In the genomic region with DNA sequence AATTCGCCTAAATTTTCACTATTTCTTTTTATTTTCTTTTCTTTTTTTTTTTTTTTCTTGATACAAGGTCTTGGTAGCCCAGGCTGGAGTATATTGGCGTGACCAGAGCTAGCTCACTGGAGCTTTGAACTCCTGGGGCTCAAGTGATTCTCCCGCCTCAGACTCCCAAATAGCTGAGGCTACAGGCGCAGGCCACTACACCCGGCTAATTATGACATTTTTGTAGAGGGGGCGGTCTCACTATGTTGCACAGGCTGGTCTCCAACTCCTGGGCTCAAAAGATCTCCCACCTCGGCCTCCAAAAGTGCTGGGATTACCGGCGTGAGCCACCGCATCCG, we compare ENCODE assay signal across 8 cellular contexts. TPM values are rescaled to one million over a fixed set of nuclear protein-coding genes. Genes with fewer than 3 reads are reported as not detected.
DNase-seq lines count a peak whose midpoint lies in the region; ATAC-seq, FAIRE-seq and TF ChIP-seq lines count a peak whose summit lies in the region.

No MANE protein-coding gene starts in this region.

- dilution Hi-C loops in keratinocyte (cut with MboI; ENCODE audit: extremely low pct_ligation_motif_present, low sequenced_read_pairs): no loop called here

- no peaks in the 10 kb centered on the region for H3K36me3 ChIP-seq in keratinocyte (ENCODE audit: control insufficient read depth in 2 of 2, extremely low read depth in 1 of 2, insufficient read depth in 2 of 2, low read length in 2 of 2)
- no peaks in the 10 kb centered on the region for H3K36me3 ChIP-seq in suprapubic skin

- peak overlapping the region; percentile 92 for H3K27ac Mint-ChIP-seq in activated CD4-positive, alpha-beta T cell treated with anti-CD3 and anti-CD28 coated beads, Interleukin-2, amount 10 ng/mL, durations not matched to agents 24 days and 14 days
- peak overlapping the region; percentile 89 to 96 for H3K27ac Mint-ChIP-seq in activated naive CD4-positive, alpha-beta T cell treated with anti-CD3 and anti-CD28 coated beads, Interleukin-2, amount 50 U/mL, for 72 hours

- H3K9me3 Mint-ChIP-seq in activated CD4-positive, alpha-beta T cell treated with anti-CD3 and anti-CD28 coated beads, Interleukin-2, amount 10 ng/mL, durations not matched to agents 24 days and 14 days: no peaks in the 10 kb centered on the region
- H3K9me3 Mint-ChIP-seq in activated naive CD4-positive, alpha-beta T cell treated with anti-CD3 and anti-CD28 coated beads, Interleukin-2, amount 50 U/mL, for 72 hours: no peaks in the 10 kb centered on the region

- no peaks in the 10 kb centered on the region for H4K20me1 ChIP-seq in keratinocyte (ENCODE audit: control insufficient read depth, extremely low read depth, insufficient read depth, low read length)

- no peak for TF ChIP-seq EP300 in suprapubic skin (IDR thresholded peaks at IDR 0.05)

- TF ChIP-seq POLR2A in suprapubic skin (IDR thresholded peaks at IDR 0.05): no peak

- DNase-seq in activated CD4-positive, alpha-beta T cell treated with anti-CD3 and anti-CD28 coated beads, Interleukin-2, amount 10 ng/mL, durations not matched to agents 24 days and 14 days: no peak
- DNase-seq in activated CD4-positive, alpha-beta T cell treated with anti-CD3 and anti-CD28 coated beads, Interleukin-2, amount 50 U/mL, for 4 hours: no peak
- DNase-seq in activated naive CD4-positive, alpha-beta T cell treated with anti-CD3 and anti-CD28 coated beads, Interleukin-2, amount 50 U/mL, for 72 hours (ENCODE audit: low spot score in 2 of 2): no peak
- DNase-seq in keratinocyte (ENCODE audit: low read depth, low spot score): no peak
- DNase-seq in suprapubic skin (ENCODE audit: low spot score in 2 of 2): no peak
- no peak for DNase-seq in epidermal melanocyte (ENCODE audit: insufficient read length, low spot score)
- no peak for DNase-seq in AML-193 (lab: John Stamatoyannopoulos, UW)
- DNase-seq in left lobe of liver (ENCODE audit: low spot score): no peak

- TF ChIP-seq CTCF in keratinocyte (optimal IDR thresholded peaks at IDR 0.05 in 1 of 3, IDR thresholded peaks at IDR 0.05 in 1 of 3, conservative IDR thresholded peaks at IDR 0.05 in 1 of 3; ENCODE audit: extremely low read depth in 1 of 3, insufficient read depth in 2 of 3, low read length in 3 of 3) (no peak), suprapubic skin (IDR thresholded peaks at IDR 0.05) (no peak)

- peak overlapping the region; percentile 93 for H3K4me2 ChIP-seq in keratinocyte (ENCODE audit: control insufficient read depth, extremely low read depth, insufficient read depth, low read depth, low read length)

- H3K9ac ChIP-seq in keratinocyte (ENCODE audit: control insufficient read depth, extremely low read depth, insufficient read depth, low read length): peak overlapping the region; percentile 73

- H2AFZ ChIP-seq in keratinocyte (ENCODE audit: control insufficient read depth, low read length): peak overlapping the region; percentile 94

- H3K27me3 Mint-ChIP-seq in activated CD4-positive, alpha-beta T cell treated with anti-CD3 and anti-CD28 coated beads, Interleukin-2, amount 10 ng/mL, durations not matched to agents 24 days and 14 days: peaks cover 4% of the 10 kb centered on the region

- no peaks in the 10 kb centered on the region for H3K79me2 ChIP-seq in keratinocyte (ENCODE audit: control insufficient read depth, insufficient read depth, low read length)

- H3K27ac ChIP-seq in keratinocyte (ENCODE audit: control insufficient read depth, insufficient read depth, low read length) (peak overlapping the region; percentile 36), suprapubic skin (peak overlapping the region; percentile 90)

- WGBS in suprapubic skin: 71% methylated on average over 11 of the region's 11 CpGs

- no peaks in the 10 kb centered on the region for H3K9me1 ChIP-seq in keratinocyte (ENCODE audit: control insufficient read depth, extremely low read depth, insufficient read depth, low read length)

- H3K4me1 ChIP-seq in keratinocyte (ENCODE audit: control insufficient read depth, extremely low read depth, insufficient read depth, low read length) (peaks cover 3% of the 10 kb centered on the region), suprapubic skin (peaks cover 15% of the 10 kb centered on the region)

- peak overlapping the region; percentile 94 for H3K4me3 Mint-ChIP-seq in activated CD4-positive, alpha-beta T cell treated with anti-CD3 and anti-CD28 coated beads, Interleukin-2, amount 10 ng/mL, durations not matched to agents 24 days and 14 days

- H3K4me3 ChIP-seq in keratinocyte (ENCODE audit: control insufficient read depth in 2 of 3, extremely low read depth in 1 of 3, insufficient read depth in 2 of 3, low read depth in 1 of 3, low read length in 3 of 3): peak overlapping the region; percentile 71 to 81 (median 76)
- H3K4me3 ChIP-seq in suprapubic skin: peak overlapping the region; percentile 83

- H3K27me3 ChIP-seq in keratinocyte (ENCODE audit: control insufficient read depth, extremely low read depth, insufficient read depth, low read length) (no peaks in the 10 kb centered on the region), suprapubic skin (no peaks in the 10 kb centered on the region)

- intact Hi-C loops in activated CD4-positive, alpha-beta T cell treated with anti-CD3 and anti-CD28 coated beads, Interleukin-2, amount 10 ng/mL, durations not matched to agents 24 days and 14 days (cut with micrococcal nuclease): no loop called here

- H3K9me3 ChIP-seq in keratinocyte (ENCODE audit: control insufficient read depth, low read depth, low read length): no peaks in the 10 kb centered on the region
- H3K9me3 ChIP-seq in suprapubic skin: no peaks in the 10 kb centered on the region

- peak in 1 of 2 donors; percentile 1 for ATAC-seq in activated naive CD4-positive, alpha-beta T cell treated with anti-CD3 and anti-CD28 coated beads, Interleukin-2, amount 50 U/mL, for 72 hours
- no peak for ATAC-seq in left lobe of liver

- FAIRE-seq in keratinocyte (lab: Jason Lieb, UNC): no peak

- H3K36me3 Mint-ChIP-seq in activated CD4-positive, alpha-beta T cell treated with anti-CD3 and anti-CD28 coated beads, Interleukin-2, amount 10 ng/mL, durations not matched to agents 24 days and 14 days (ENCODE audit: low read depth): no peaks in the 10 kb centered on the region
- H3K36me3 Mint-ChIP-seq in activated naive CD4-positive, alpha-beta T cell treated with anti-CD3 and anti-CD28 coated beads, Interleukin-2, amount 50 U/mL, for 72 hours: no peaks in the 10 kb centered on the region

- H3K4me1 Mint-ChIP-seq in activated CD4-positive, alpha-beta T cell treated with anti-CD3 and anti-CD28 coated beads, Interleukin-2, amount 10 ng/mL, durations not matched to agents 24 days and 14 days: peaks cover 14% of the 10 kb centered on the region

RNA-seq across cellular contexts. Expression of gene LSM14A, which starts 37.3 kb away (rescaled TPM):
- total RNA-seq in activated CD4-positive, alpha-beta T cell treated with anti-CD3 and anti-CD28 coated beads, Interleukin-2, amount 10 ng/mL, durations not matched to agents 24 days and 14 days: 105 and 117 TPM in 2 replicates
- 100 to 1,000 TPM in 1 of 2 donors, 10 to 100 TPM in 1; 77.3 to 101 TPM for total RNA-seq in activated naive CD4-positive, alpha-beta T cell treated with anti-CD3 and anti-CD28 coated beads, Interleukin-2, amount 50 U/mL, for 72 hours
- polyA plus RNA-seq in keratinocyte: 77.8 to 103 TPM (median 78.4 TPM) in 3 replicates
- polyA plus RNA-seq in keratinocyte (2011; ENCODE audit: low read depth): 101 TPM
- polyA plus RNA-seq in keratinocyte (2011; cell fraction: cytosol; rRNA removed): 62.1 and 94.2 TPM in 2 replicates
- 50.3 and 52.6 TPM in 2 replicates for polyA plus RNA-seq in keratinocyte (2011; cell fraction: nucleus; rRNA removed)
- polyA plus RNA-seq in keratinocyte (2012; ENCODE audit: low replicate concordance): 64.6 and 90.1 TPM in 2 replicates
- polyA minus RNA-seq in keratinocyte: 77.1 to 125 TPM (median 119 TPM) in 3 replicates
- 81.9 TPM for polyA minus RNA-seq in keratinocyte (2011; cell fraction: cytosol; rRNA and poly(A)+ RNA removed)
- 39.0 and 56.3 TPM in 2 replicates for polyA minus RNA-seq in keratinocyte (2011; cell fraction: nucleus; rRNA and poly(A)+ RNA removed)
- total RNA-seq in suprapubic skin: 100 to 1,000 TPM; 107 to 156 (median 116) TPM
- total RNA-seq in left lobe of liver: 34.1 TPM
